Comparison of ENCODE assay signal across 12 cellular contexts in the genomic region with DNA sequence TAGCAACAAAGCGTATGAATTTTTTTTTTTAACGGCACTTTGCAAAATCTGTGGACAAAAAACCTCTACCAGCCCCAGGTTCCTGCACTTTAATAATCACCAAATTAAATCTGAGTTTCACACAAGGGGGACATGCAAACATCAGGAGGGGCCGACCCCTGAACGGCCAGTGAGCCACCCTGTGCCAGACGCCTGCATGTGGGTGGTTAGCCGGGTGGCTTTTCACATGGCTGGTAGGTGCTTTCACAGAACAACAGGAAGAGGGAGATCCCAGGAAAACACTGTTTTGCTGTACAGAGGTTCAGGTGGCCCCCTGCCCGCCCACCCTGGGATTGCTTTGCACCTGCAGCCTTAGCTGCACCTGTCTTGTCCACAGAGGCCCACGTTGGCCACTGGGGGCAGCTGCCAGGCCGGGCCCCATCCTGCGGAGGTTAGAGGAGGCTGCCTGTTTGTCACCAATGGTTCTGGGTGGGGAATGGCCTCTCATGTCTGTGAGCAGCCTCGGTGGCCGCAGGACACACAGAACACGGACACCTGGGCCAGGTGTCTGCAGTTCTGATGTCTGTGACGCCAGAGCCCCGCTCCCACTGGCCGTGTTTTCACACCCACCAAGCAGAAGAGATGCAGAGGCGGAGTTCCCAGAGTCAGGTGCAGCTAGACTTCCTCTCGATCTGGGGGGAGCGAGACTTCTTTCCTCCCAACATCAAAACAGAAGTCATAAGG.
DNase-seq lines count a peak whose midpoint lies in the region; ATAC-seq and TF ChIP-seq lines count a peak whose summit lies in the region.
"Had no signal": no experiment of that assay in that cellular context is flagged by ENCODE, and none has a peak within 500 bp of the region (broad histone marks: within the 10 kb centered on the region; RNA-seq: fewer than 3 reads in every experiment).

No MANE protein-coding gene starts in this region.

- intact Hi-C loops in left ventricle myocardium inferior (cut with micrococcal nuclease), result no loop called here
- intact Hi-C loops in heart left ventricle (cut with DNase I), result no loop called here
- intact Hi-C loops in lower lobe of right lung (cut with DNase I), result loop anchor here (10.0 kb wide), 1 partner anchor 108 kb away; a partner anchor contains a TSS

- DNase-seq in left ventricle myocardium inferior (no peak), heart left ventricle (no peak), DMS53 (lab: John Stamatoyannopoulos, UW) (no peak), lower lobe of right lung (no peak), NCI-H524 treated with DMSO at 0.1 percent for 48 hours (lab: John Stamatoyannopoulos, UW) (no peak)
- DNase-seq in activated naive CD4-positive, alpha-beta T cell treated with anti-CD3 and anti-CD28 coated beads, Interleukin-2, amount 50 U/mL, for 16 hours, result peak; percentile 43
- DNase-seq in stimulated activated effector memory CD8-positive, alpha-beta T cell treated with anti-CD3 and anti-CD28 coated beads, Interleukin-12 subunit alpha, Interleukin-12 subunit beta, amount 100 ng/mL, for 72 hours (ENCODE audit: low spot score in 2 of 2), result no peak
- DNase-seq: effector CD4-positive, alpha-beta T cell; SK-N-SH had no signal

- H3K36me3 ChIP-seq in left ventricle myocardium inferior, result peaks cover 5% of the 10 kb centered on the region
- H3K36me3 ChIP-seq in heart left ventricle, result peaks cover 0 to 5% (median 0%) of the 10 kb centered on the region in 9 donors
- peaks cover 16% of the 10 kb centered on the region for H3K36me3 ChIP-seq in OCI-LY3 (replicated peaks; ENCODE audit: low read depth, low read length)
- no peaks in the 10 kb centered on the region for H3K36me3 ChIP-seq in lower lobe of right lung

- no peak for TF ChIP-seq CTCF in left ventricle myocardium inferior (IDR thresholded peaks at IDR 0.05; ENCODE audit: borderline replicate concordance)
- TF ChIP-seq CTCF in heart left ventricle (IDR thresholded peaks at IDR 0.05), result no peak
- TF ChIP-seq CTCF in OCI-LY3 (IDR thresholded peaks at IDR 0.05; ENCODE audit: low read depth, low read length), result 0 out of 2 replicates have a peak, but pooled peaks have one; percentile 4
- no peak for TF ChIP-seq CTCF in lower lobe of right lung (IDR thresholded peaks at IDR 0.05)

- no peak overlapping the region for H2AFZ ChIP-seq in OCI-LY3 (ENCODE audit: low read depth, low read length)

- WGBS in heart left ventricle, 4 donors, result 80 to 90% (median 89%) methylated on average over 18 to 19 of the region's 19 CpGs

- H3K27me3 ChIP-seq in left ventricle myocardium inferior (ENCODE audit: low read depth) (no peaks in the 10 kb centered on the region), heart left ventricle (no peaks in the 10 kb centered on the region), OCI-LY3 (ENCODE audit: low read depth, low read length) (no peaks in the 10 kb centered on the region), lower lobe of right lung (ENCODE audit: low read depth) (no peaks in the 10 kb centered on the region)

- H3K9me3 Mint-ChIP-seq in stimulated activated effector memory CD8-positive, alpha-beta T cell treated with anti-CD3 and anti-CD28 coated beads, Interleukin-12 subunit alpha, Interleukin-12 subunit beta, amount 100 ng/mL, for 72 hours, result no peaks in the 10 kb centered on the region

- no peak overlapping the region for H3K9ac ChIP-seq in OCI-LY3 (ENCODE audit: low read length)
- H3K9ac ChIP-seq: KMS-11, SK-N-SH had no signal

- H3K4me3 ChIP-seq in left ventricle myocardium inferior, result no peak overlapping the region
- no peak overlapping the region for H3K4me3 ChIP-seq in heart left ventricle
- H3K4me3 ChIP-seq in OCI-LY3 (ENCODE audit: low read length), result peak overlapping the region; percentile 20; the same call in 1 of the 2 replicates
- H3K4me3 ChIP-seq in lower lobe of right lung, result no peak overlapping the region

- H3K27ac Mint-ChIP-seq in stimulated activated effector memory CD8-positive, alpha-beta T cell treated with anti-CD3 and anti-CD28 coated beads, Interleukin-12 subunit alpha, Interleukin-12 subunit beta, amount 100 ng/mL, for 72 hours, result peak overlapping the region; percentile 80

- peaks cover 5% of the 10 kb centered on the region for H3K9me3 ChIP-seq in left ventricle myocardium inferior (replicated peaks)
- H3K9me3 ChIP-seq in heart left ventricle, result no peaks in the 10 kb centered on the region
- peaks cover 5% of the 10 kb centered on the region; the same call in 1 of the 2 replicates for H3K9me3 ChIP-seq in OCI-LY3 (ENCODE audit: insufficient read depth, low read length)
- H3K9me3 ChIP-seq in lower lobe of right lung, result no peaks in the 10 kb centered on the region
- H3K9me3 ChIP-seq: SK-N-SH had no signal

- H3K4me2 ChIP-seq in OCI-LY3 (ENCODE audit: low read length), result peak overlapping the region; percentile 50
- H3K4me2 ChIP-seq: KMS-11, SK-N-SH had no signal

- no peak for TF ChIP-seq POLR2A in heart left ventricle (IDR thresholded peaks at IDR 0.05)

- ATAC-seq in heart left ventricle (no peak), lower lobe of right lung (no peak)
- ATAC-seq in stimulated activated effector memory CD8-positive, alpha-beta T cell treated with anti-CD3 and anti-CD28 coated beads, Interleukin-12 subunit alpha, Interleukin-12 subunit beta, amount 100 ng/mL, for 72 hours, result peak; percentile 25

- H3K4me3 Mint-ChIP-seq in stimulated activated effector memory CD8-positive, alpha-beta T cell treated with anti-CD3 and anti-CD28 coated beads, Interleukin-12 subunit alpha, Interleukin-12 subunit beta, amount 100 ng/mL, for 72 hours, result peak overlapping the region; percentile 57

- H3K4me1 ChIP-seq in left ventricle myocardium inferior (peaks cover 82% of the 10 kb centered on the region), heart left ventricle (peaks cover 3 to 74% (median 54%) of the 10 kb centered on the region in 12 donors), OCI-LY3 (ENCODE audit: low read length) (peaks cover 35% of the 10 kb centered on the region), lower lobe of right lung (peaks cover 68% of the 10 kb centered on the region)

- peak overlapping the region; percentile 37 for H3K27ac ChIP-seq in left ventricle myocardium inferior (replicated peaks)
- H3K27ac ChIP-seq in heart left ventricle, result peak overlapping the region in 4 of 12 donors; percentile 18 to 44 (median 36)
- H3K27ac ChIP-seq in OCI-LY3 (ENCODE audit: low read length), result no peak overlapping the region
- no peak overlapping the region for H3K27ac ChIP-seq in lower lobe of right lung
- H3K27ac ChIP-seq: C4-2B, KMS-11 had no signal

- H4K20me1 ChIP-seq in OCI-LY3 (ENCODE audit: insufficient read depth, low read length), result peaks cover 54% of the 10 kb centered on the region

- H3K4me1 Mint-ChIP-seq in stimulated activated effector memory CD8-positive, alpha-beta T cell treated with anti-CD3 and anti-CD28 coated beads, Interleukin-12 subunit alpha, Interleukin-12 subunit beta, amount 100 ng/mL, for 72 hours, result peaks cover 88% of the 10 kb centered on the region

- peaks cover 15% of the 10 kb centered on the region for H3K36me3 Mint-ChIP-seq in stimulated activated effector memory CD8-positive, alpha-beta T cell treated with anti-CD3 and anti-CD28 coated beads, Interleukin-12 subunit alpha, Interleukin-12 subunit beta, amount 100 ng/mL, for 72 hours

- H3K79me2 ChIP-seq in OCI-LY3 (ENCODE audit: low read length), result peaks cover 18% of the 10 kb centered on the region
